13 cellular contexts compared by ENCODE assay signal in the genomic region with DNA sequence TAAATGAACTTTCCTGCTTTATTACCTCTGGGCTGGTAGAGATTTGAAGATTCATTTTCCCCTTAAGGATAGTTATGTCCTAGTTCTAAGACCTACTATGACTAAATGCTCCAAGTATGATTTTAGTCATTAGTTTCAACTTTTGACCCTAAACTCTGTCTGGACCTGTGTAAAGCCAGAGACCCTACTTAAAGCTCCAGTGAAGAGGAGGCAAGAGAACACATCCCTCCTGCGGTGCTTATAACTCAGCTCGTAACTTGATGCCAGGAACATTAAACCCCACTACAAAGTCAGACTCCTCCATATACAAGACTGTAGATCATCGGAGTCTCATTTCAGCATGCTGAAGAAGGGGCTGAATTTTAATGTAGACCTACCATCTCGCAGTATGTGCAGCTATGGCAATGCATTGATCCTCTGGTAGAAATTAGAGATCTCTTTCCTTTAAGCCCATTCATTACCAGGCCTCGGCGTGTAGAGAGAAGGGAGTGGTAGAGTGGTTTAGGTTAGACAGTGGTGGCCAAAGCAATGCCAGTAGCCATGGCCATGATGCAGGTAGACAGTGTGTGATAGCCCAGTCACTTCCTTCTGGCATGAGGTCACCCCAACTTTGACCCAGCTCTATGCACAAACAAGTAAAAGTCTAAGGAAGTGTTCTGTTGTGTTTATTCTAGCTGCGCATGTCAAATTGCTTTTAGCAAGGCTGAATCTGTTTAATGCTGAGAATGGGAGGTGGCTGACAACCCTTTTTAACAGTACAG. TPM values are rescaled to one million over a fixed set of nuclear protein-coding genes. Genes with fewer than 3 reads are reported as not detected.
DNase-seq lines count a peak whose midpoint lies in the region; ATAC-seq and TF ChIP-seq lines count a peak whose summit lies in the region.
"Had no signal": no experiment of that assay in that cellular context is flagged by ENCODE, and none has a peak within 500 bp of the region (broad histone marks: within the 10 kb centered on the region; RNA-seq: fewer than 3 reads in every experiment).

No MANE protein-coding gene starts in this region.

- ATAC-seq in SK-N-SH treated with all-trans-retinoic acid at 6 μM for 48 hours (peak; percentile 22; the same call in 1 of the 3 replicates), HG02588 (IDR thresholded peaks at IDR 0.05; ENCODE audit: unreplicated experiment) (no peak), GM21576 (IDR thresholded peaks at IDR 0.05; ENCODE audit: unreplicated experiment) (no peak)

- CTCF ChIA-PET in BJ (lab: Yijun Ruan, JAX), result interaction anchor here (0.5 to 1.9 kb wide), 3 partner anchors 10 to 293 kb away, joined by 3 to 12 read pairs (median 3); no protein-coding TSS in a partner anchor
- CTCF ChIA-PET in HEK293T (lab: Yijun Ruan, JAX), result interaction anchor here (0.5 to 1.4 kb wide), 4 partner anchors 22 to 294 kb away, joined by 3 to 5 read pairs (median 3); no protein-coding TSS in a partner anchor

- H3K36me3 ChIP-seq in BJ (ENCODE audit: control insufficient read depth, insufficient read depth, low read length), result no peaks in the 10 kb centered on the region
- H3K36me3 ChIP-seq: HAP-1, sigmoid colon had no signal

- H3K4me3 ChIP-seq in BJ (ENCODE audit: low read depth, low read length) (no peak overlapping the region), foreskin fibroblast (ENCODE audit: low read depth in 1 of 2, low read length in 2 of 2) (no peak overlapping the region)
- H3K4me3 ChIP-seq: HAP-1, lung, sigmoid colon had no signal

- POLR2A ChIA-PET in BJ (lab: Charles Lee), result interaction anchor here (0.8 kb wide), 1 partner anchor 1114 kb away, joined by 7 read pairs; no protein-coding TSS in a partner anchor
- POLR2A ChIA-PET in HEK293T (lab: Yijun Ruan, JAX), result interaction anchor here (1.4 kb wide), 1 partner anchor 35 kb away, joined by 5 read pairs; a partner anchor contains a TSS

- no peaks in the 10 kb centered on the region for H3K27me3 ChIP-seq in BJ (ENCODE audit: control insufficient read depth, insufficient read depth, low read length)
- H3K27me3 ChIP-seq: sigmoid colon had no signal

- TF ChIP-seq CTCF in BJ (IDR thresholded peaks at IDR 0.05; ENCODE audit: insufficient read depth, low read depth, low read length) (no peak), foreskin fibroblast (IDR thresholded peaks at IDR 0.05; ENCODE audit: low read depth, low read length) (no peak)

- DNase-seq in BJ (ENCODE audit: low read depth) (peak; percentile 26), HEK293T (ENCODE audit: extremely low spot score) (peak; percentile 40), foreskin fibroblast (peak; percentile 38 to 49), cerebellar cortex (ENCODE audit: low spot score) (no peak), kidney glomerular epithelial cell (lab: John Stamatoyannopoulos, UW) (no peak)
- DNase-seq: activated gamma-delta T cell treated with Interleukin-2 at 50 U/mL for 16 hours, DMS 273 treated with DMSO at 0.1 percent for 48 hours, sigmoid colon had no signal

TF ChIP-seq in HEK293T, 16 proteins besides CTCF, POLR2A, EP300 and RAD21:
- TF ChIP-seq ZNF384 (IDR thresholded peaks at IDR 0.05) (no peak), ELF4 (IDR thresholded peaks at IDR 0.05) (no peak), HDGF (IDR thresholded peaks at IDR 0.05; ENCODE audit: borderline replicate concordance) (no peak), FOXK2 (IDR thresholded peaks at IDR 0.05) (no peak)

TF ChIP-seq in SK-N-SH treated with all-trans-retinoic acid at 6 μM for 48 hours, 23 proteins besides CTCF, POLR2A, EP300 and RAD21:
- TF ChIP-seq ZNF565 (CRISPR knock-in tag; conservative IDR thresholded peaks at IDR 0.05; ENCODE audit: low read depth), result no peak

RNA-seq across cellular contexts. Expression of a gene that starts 34.8 kb away (rescaled TPM):
- polyA plus RNA-seq in BJ (2011; rRNA removed), result 0.06 and 0.11 TPM in 2 replicates
- 0.31 and 0.62 TPM in 2 replicates for polyA minus RNA-seq in BJ (2011; rRNA and poly(A)+ RNA removed)

Comparison
In these comparisons a context has a peak if more than half of its experiments do, and no peak if none do; other contexts are left out.
1. DNase-seq: peak in BJ (single experiment), HEK293T (single experiment) and foreskin fibroblast (2 of 2); none in cerebellar cortex (single experiment) and kidney glomerular epithelial cell (single experiment).